ENCODE assay signal across 8 cellular contexts in genomic region chr10:99430451-99431189, GRCh38. TPM values are rescaled to one million over a fixed set of nuclear protein-coding genes. Genes with fewer than 3 reads are reported as not detected.
A peak's percentile ranks its signal among the peaks of the same experiment; 100 is the strongest.
DNase-seq lines count a peak whose midpoint lies in the region; ATAC-seq lines count a peak whose summit lies in the region.

Gene GOT1 (minus strand): TSS chr10:99430624. CDS start chr10:99430565, 59 bp downstream.

- peak within 1 kb of the TSS; percentile 97 to 99 for H3K27ac Mint-ChIP-seq in activated naive CD4-positive, alpha-beta T cell treated with anti-CD3 and anti-CD28 coated beads, Interleukin-2, amount 50 U/mL, for 72 hours

- ATAC-seq in HG02610 (IDR thresholded peaks at IDR 0.05; ENCODE audit: unreplicated experiment), result peak; percentile 97
- ATAC-seq in activated naive CD4-positive, alpha-beta T cell treated with anti-CD3 and anti-CD28 coated beads, Interleukin-2, amount 50 U/mL, for 72 hours, result peak; percentile 94 to 95

- H3K27ac ChIP-seq in temporal lobe (ENCODE audit: low read depth, low read length), result peak within 1 kb of the TSS; percentile 65

- H3K9me3 Mint-ChIP-seq in activated naive CD4-positive, alpha-beta T cell treated with anti-CD3 and anti-CD28 coated beads, Interleukin-2, amount 50 U/mL, for 72 hours, result no peaks in the 10 kb centered on the region

- DNase-seq in NCI-H1092 treated with DMSO at 0.1 percent for 48 hours (lab: John Stamatoyannopoulos, UW) (peak; percentile 98), SKM-1 (lab: John Stamatoyannopoulos, UW; ENCODE audit: unreplicated experiment) (peak; percentile 99), globus pallidus (ENCODE audit: low spot score) (peak; percentile 98), nucleus accumbens (lab: John Stamatoyannopoulos, UW) (peak; percentile 53 to 99 (median 96))
- DNase-seq in activated naive CD4-positive, alpha-beta T cell treated with anti-CD3 and anti-CD28 coated beads, Interleukin-2, amount 50 U/mL, for 72 hours (ENCODE audit: low spot score in 2 of 2), result peak; percentile 92 to 97

- H3K36me3 Mint-ChIP-seq in activated naive CD4-positive, alpha-beta T cell treated with anti-CD3 and anti-CD28 coated beads, Interleukin-2, amount 50 U/mL, for 72 hours, result peaks cover 12 to 21% of the 10 kb centered on the region in 2 donors

- H3K4me3 ChIP-seq in GM08714 (ENCODE audit: low read length), result peak within 1 kb of the TSS; percentile 94

RNA-seq across cellular contexts. Expression of gene GOT1, which starts in this region (rescaled TPM):
- total RNA-seq in activated naive CD4-positive, alpha-beta T cell treated with anti-CD3 and anti-CD28 coated beads, Interleukin-2, amount 50 U/mL, for 72 hours, result 10 to 100 TPM; 30.6 to 73.0 TPM
- total RNA-seq in temporal lobe, result 14.5 TPM

Comparison
In these comparisons a context has a peak if more than half of its experiments do, and no peak if none do; other contexts are left out.
1. Peak in every context shown above with its lines: DNase-seq, ATAC-seq, H3K4me3 ChIP-seq and H3K27ac ChIP-seq.